In genomic region chr16:3086596-3087242, GRCh38 we compare ENCODE assay signal across 10 cellular contexts. TPM values are rescaled to one million over a fixed set of nuclear protein-coding genes. Genes with fewer than 3 reads are reported as not detected.
DNase-seq lines count a peak whose midpoint lies in the region; ATAC-seq, FAIRE-seq and TF ChIP-seq lines count a peak whose summit lies in the region.
"Had no signal": no experiment of that assay in that cellular context is flagged by ENCODE, and none has a peak within 500 bp of the region (broad histone marks: within the 10 kb centered on the region; RNA-seq: fewer than 3 reads in every experiment).

No MANE protein-coding gene starts in this region.

- H2AFZ ChIP-seq in GM12878 (ENCODE audit: control insufficient read depth, low read depth, low read length), result peak overlapping the region; percentile 33; the same call in 1 of the 2 replicates

- WGBS in GM12878 (ENCODE audit: insufficient coverage, insufficient replicate concordance, low lambda C conversion rate, missing lambda C conversion rate), result 55% methylated on average over 10 of the region's 14 CpGs
- WGBS in lung, 2 donors, result 37 to 56% methylated on average over 14 of the region's 14 CpGs
- 76% methylated on average over 13 of the region's 14 CpGs; no CpG with 5 or more reads in 1 of the 2 donors for WGBS in transverse colon (ENCODE audit: low coverage in 1 of 2), 2 donors

- CTCF ChIA-PET in GM12878 (lab: Yijun Ruan, JAX), result interaction anchor here (0.9 to 21.2 kb wide), 6 partner anchors 10 to 55 kb away, joined by 3 to 396 read pairs (median 6); partner anchors contain the start of gene IL32

- TF ChIP-seq CTCF in GM12878 (IDR thresholded peaks at IDR 0.05 in 2 of 3, conservative IDR thresholded peaks at IDR 0.05 in 1 of 3; ENCODE audit: control insufficient read depth in 2 of 3, extremely low read depth in 1 of 3, insufficient read depth in 1 of 3, low read depth in 3 of 3, low read length in 3 of 3), result no peak
- no peak for TF ChIP-seq CTCF in lung (IDR thresholded peaks at IDR 0.05; ENCODE audit: control extremely low read depth, extremely low read depth)
- no peak for TF ChIP-seq CTCF in transverse colon (IDR thresholded peaks at IDR 0.05)

- no peaks in the 10 kb centered on the region for H3K79me2 ChIP-seq in GM12878 (ENCODE audit: control insufficient read depth, insufficient read depth, low read length)

- no peaks in the 10 kb centered on the region for H3K9me3 ChIP-seq in GM12878 (replicated peaks; ENCODE audit: control insufficient read depth, insufficient read depth, low read length)
- no peaks in the 10 kb centered on the region for H3K9me3 ChIP-seq in lung (ENCODE audit: control insufficient read depth in 2 of 2, insufficient read depth in 1 of 2, low read length in 1 of 2)
- H3K9me3 ChIP-seq in transverse colon, result no peaks in the 10 kb centered on the region

- H3K36me3 ChIP-seq in GM12878 (ENCODE audit: control insufficient read depth in 2 of 2, insufficient read depth in 2 of 2, low read length in 1 of 2) (no peaks in the 10 kb centered on the region), lung (ENCODE audit: control insufficient read depth in 2 of 2, insufficient read depth in 2 of 2, low read length in 2 of 2) (no peaks in the 10 kb centered on the region), transverse colon (no peaks in the 10 kb centered on the region)

- no peak overlapping the region for H3K27ac ChIP-seq in GM12878 (ENCODE audit: control insufficient read depth, insufficient read depth)
- H3K27ac ChIP-seq in lung (ENCODE audit: low read depth in 1 of 2, low read length in 1 of 2), result peak overlapping the region; percentile 67 to 83
- peak overlapping the region; percentile 16 to 34 (median 22) for H3K27ac ChIP-seq in transverse colon

- no TSS peak for BruUV-seq in GM12878 (replicated peaks; lab: Mats Ljungman, UMichigan)

- TF ChIP-seq EP300 in GM12878 (IDR thresholded peaks at IDR 0.05; ENCODE audit: borderline replicate concordance in 1 of 2, control insufficient read depth in 1 of 2, low read depth in 2 of 2, low read length in 2 of 2), result no peak
- no peak for TF ChIP-seq EP300 in transverse colon (IDR thresholded peaks at IDR 0.05; ENCODE audit: low read depth)

- no peak for TF ChIP-seq RAD21 in GM12878 (IDR thresholded peaks at IDR 0.05; ENCODE audit: insufficient read depth, low read depth, low read length)

- TF ChIP-seq POLR2A in GM12878 (IDR thresholded peaks at IDR 0.05; ENCODE audit: low read depth, low read length) (no peak), transverse colon (IDR thresholded peaks at IDR 0.05) (no peak)

- intact Hi-C loops in GM12878 (cut with micrococcal nuclease; ENCODE audit: unreplicated experiment) (no loop called here), transverse colon (cut with DNase I; ENCODE audit: low total_unique reads) (no loop called here)

- H3K4me2 ChIP-seq in GM12878 (ENCODE audit: control insufficient read depth, insufficient read depth), result no peak overlapping the region

- POLR2A ChIA-PET in GM12878 (lab: Charles Lee), result interaction anchor here (1.0 kb wide), 1 partner anchor 12 kb away, joined by 3 read pairs; no protein-coding TSS in a partner anchor

- in situ Hi-C loops in GM12878 (cut with MboI) (no loop called here), transverse colon (cut with MboI; ENCODE audit: low pct_ligation_motif_present in 1 of 4, low pct_unique_long_range_greater_than_20kb in 1 of 4, low sequenced_read_pairs in 3 of 4) (no loop called here)

- H3K9ac ChIP-seq in GM12878 (ENCODE audit: control insufficient read depth, insufficient read depth, low read length), result 0 out of 2 replicates have a peak overlapping the region, but pooled peaks have one; percentile 34

- H3K4me1 ChIP-seq in GM12878 (ENCODE audit: control insufficient read depth, insufficient read depth, low read length), result no peaks in the 10 kb centered on the region
- H3K4me1 ChIP-seq in lung (ENCODE audit: control insufficient read depth in 2 of 2, insufficient read depth in 2 of 2, low read length in 2 of 2), result peaks cover 0 to 17% of the 10 kb centered on the region in 2 donors
- H3K4me1 ChIP-seq in transverse colon, result peaks cover 0 to 7% (median 0%) of the 10 kb centered on the region in 4 donors

- RAD21 ChIA-PET in GM12878 (lab: Charles Lee; ENCODE audit: unreplicated experiment), result interaction anchor here (1.3 to 1.5 kb wide), 2 partner anchors 23 to 43 kb away, joined by 3 read pairs; no protein-coding TSS in a partner anchor

- SMC1A ChIA-PET in GM12878 (lab: Charles Lee; ENCODE audit: uncharacterized antibody, unreplicated experiment), result interaction anchor here (1.0 to 1.5 kb wide), 2 partner anchors 9 to 22 kb away, joined by 4 read pairs; partner anchors contain the start of gene IL32

- no peak for FAIRE-seq in GM12878 (lab: Jason Lieb, UNC)

- no peaks in the 10 kb centered on the region for H4K20me1 ChIP-seq in GM12878 (ENCODE audit: control insufficient read depth, insufficient read depth)

- no peak overlapping the region for H3K4me3 ChIP-seq in GM12878
- peak overlapping the region; percentile 21 for H3K4me3 ChIP-seq in lung
- H3K4me3 ChIP-seq in transverse colon, result peak overlapping the region in 2 of 4 donors; percentile 11 to 27

- peak; percentile 61 for ATAC-seq in GM12878
- ATAC-seq in lung (ENCODE audit: insufficient read depth, low FRiP score), result peak; percentile 48
- no peak for ATAC-seq in HG03521 (IDR thresholded peaks at IDR 0.05; ENCODE audit: unreplicated experiment)

- DNase-seq in activated naive CD4-positive, alpha-beta T cell treated with anti-CD3 and anti-CD28 coated beads, Interleukin-2, amount 50 U/mL, for 16 hours, result peak; percentile 40
- no peak for DNase-seq in activated naive CD4-positive, alpha-beta T cell treated with Interleukin-2 at 50 U/mL for 16 hours
- DNase-seq in GM12878 (ENCODE audit: low read depth, low spot score) (no peak), lung (ENCODE audit: low spot score) (no peak), transverse colon (no peak), SIG-M5 treated with dmso at 0.1 percent for 504 hours (lab: John Stamatoyannopoulos, UW; ENCODE audit: unreplicated experiment) (no peak), AG20443 (ENCODE audit: low spot score) (no peak)
- DNase-seq: activated B cell treated with CpG ODN at 0.5 μM for 24 hours, NCI-H524 had no signal

- H3K27me3 ChIP-seq in GM12878 (replicated peaks in 1 of 2; ENCODE audit: control insufficient read depth in 2 of 2, insufficient read depth in 2 of 2, low read length in 1 of 2), result no peaks in the 10 kb centered on the region
- H3K27me3 ChIP-seq in lung (ENCODE audit: control insufficient read depth, insufficient read depth), result no peaks in the 10 kb centered on the region
- H3K27me3 ChIP-seq in transverse colon, result peaks cover 1% of the 10 kb centered on the region

RNA-seq across cellular contexts. Expression of gene ZSCAN10, which starts 12.4 kb away (rescaled TPM):
- 0.22 TPM in 1 of 2 replicates, not detected in the other for total RNA-seq in GM12878 (2013; cell fraction: nucleolus; rRNA removed)
- 0.06 TPM in 1 of 2 replicates, not detected in the other for total RNA-seq in GM12878 (2014; rRNA removed)
- not detected in 2 replicates for total RNA-seq in GM12878 (2014; rRNA removed; fragmentation: Illumina TruSeq; extraction: Trizol)
- not detected in 2 replicates for total RNA-seq in GM12878 (2021)
- not detected for polyA plus RNA-seq in GM12878 (2011; ENCODE audit: low read depth)
- polyA plus RNA-seq in GM12878 (2011; rRNA removed), result not detected in 2 replicates
- polyA plus RNA-seq in GM12878 (2011; cell fraction: cytosol; rRNA removed), result 0.01 and 0.05 TPM in 2 replicates
- 0.07 and 0.15 TPM in 2 replicates for polyA plus RNA-seq in GM12878 (2011; cell fraction: nucleus; rRNA removed)
- 0.06 TPM in 1 of 2 replicates, not detected in the other for polyA plus RNA-seq in GM12878 (2012)
- polyA plus RNA-seq in GM12878 (2014; fragmentation: Illumina TruSeq; extraction: Trizol), result not detected in 2 replicates
- polyA plus RNA-seq in GM12878 (2014; fragmentation: Nextera tagmentation; extraction: Ambion mirVana), result not detected
- 0.06 TPM in 1 of 2 replicates, not detected in the other for polyA plus RNA-seq in GM12878 (2014; rRNA removed)
- polyA plus RNA-seq in GM12878 (2016; fragmentation: Nextera tagmentation; extraction: Ambion mirVana), result under 1 TPM in 1 of 2 experiments, not detected in 1; 0.33 TPM
- not detected in 2 replicates for polyA minus RNA-seq in GM12878 (2011; rRNA and poly(A)+ RNA removed)
- polyA minus RNA-seq in GM12878 (2011; cell fraction: cytosol; rRNA and poly(A)+ RNA removed), result not detected in 2 replicates
- not detected in 2 replicates for polyA minus RNA-seq in GM12878 (2011; cell fraction: nucleus; rRNA and poly(A)+ RNA removed)
- under 1 TPM in 1 of 2 donors, not detected in 1; 0.21 TPM for total RNA-seq in lung
- under 1 TPM in 1 of 2 donors, not detected in 1; 0.02 TPM for polyA plus RNA-seq in lung
- not detected for total RNA-seq in transverse colon
- total RNA-seq: activated B cell treated with CpG ODN at 0.5 μM for 24 hours had no signal

RNA-seq across cellular contexts. Expression of gene IL32, which starts 21.3 kb away (rescaled TPM):
- total RNA-seq in GM12878 (2013; cell fraction: nucleolus; rRNA removed), result 76.5 and 84.9 TPM in 2 replicates
- total RNA-seq in GM12878 (2014; rRNA removed), result 61.5 and 70.0 TPM in 2 replicates
- total RNA-seq in GM12878 (2014; rRNA removed; fragmentation: Illumina TruSeq; extraction: Trizol), result 25.8 and 27.0 TPM in 2 replicates
- 69.5 and 72.6 TPM in 2 replicates for total RNA-seq in GM12878 (2021)
- 89.9 TPM for polyA plus RNA-seq in GM12878 (2011; ENCODE audit: low read depth)
- 92.5 and 122 TPM in 2 replicates for polyA plus RNA-seq in GM12878 (2011; rRNA removed)
- polyA plus RNA-seq in GM12878 (2011; cell fraction: cytosol; rRNA removed), result 206 and 287 TPM in 2 replicates
- 208 and 325 TPM in 2 replicates for polyA plus RNA-seq in GM12878 (2011; cell fraction: nucleus; rRNA removed)
- 178 and 191 TPM in 2 replicates for polyA plus RNA-seq in GM12878 (2012)
- polyA plus RNA-seq in GM12878 (2014; fragmentation: Illumina TruSeq; extraction: Trizol), result 30.5 and 54.4 TPM in 2 replicates
- 10 to 100 TPM; 44.8 to 49.3 TPM for polyA plus RNA-seq in GM12878 (2014; fragmentation: Nextera tagmentation; extraction: Ambion mirVana)
- 74.1 and 82.0 TPM in 2 replicates for polyA plus RNA-seq in GM12878 (2014; rRNA removed)
- polyA plus RNA-seq in GM12878 (2016; fragmentation: Nextera tagmentation; extraction: Ambion mirVana), result 10 to 100 TPM; 51.1 to 57.2 TPM
- polyA minus RNA-seq in GM12878 (2011; rRNA and poly(A)+ RNA removed), result 37.9 and 97.9 TPM in 2 replicates
- polyA minus RNA-seq in GM12878 (2011; cell fraction: cytosol; rRNA and poly(A)+ RNA removed), result 52.2 and 53.5 TPM in 2 replicates
- polyA minus RNA-seq in GM12878 (2011; cell fraction: nucleus; rRNA and poly(A)+ RNA removed), result 55.2 and 62.4 TPM in 2 replicates
- total RNA-seq in lung, result 100 to 1,000 TPM in 1 of 2 donors, 10 to 100 TPM in 1; 83.7 to 153 TPM
- 100 to 1,000 TPM; 247 to 275 TPM for polyA plus RNA-seq in lung
- 100 to 1,000 TPM in 3 of 4 donors, 10 to 100 TPM in 1; 21.9 to 720 (median 492) TPM for total RNA-seq in transverse colon

RNA-seq across cellular contexts. Expression of gene ZNF205, which starts 25.7 kb away (rescaled TPM):
- total RNA-seq in GM12878 (2013; cell fraction: nucleolus; rRNA removed), result 3.2 and 4.8 TPM in 2 replicates
- total RNA-seq in GM12878 (2014; rRNA removed), result 0.71 and 0.90 TPM in 2 replicates
- total RNA-seq in GM12878 (2014; rRNA removed; fragmentation: Illumina TruSeq; extraction: Trizol), result 0.32 and 0.63 TPM in 2 replicates
- 1.2 and 1.5 TPM in 2 replicates for total RNA-seq in GM12878 (2021)
- 0.38 TPM for polyA plus RNA-seq in GM12878 (2011; ENCODE audit: low read depth)
- polyA plus RNA-seq in GM12878 (2011; rRNA removed), result 0.29 and 0.67 TPM in 2 replicates
- 1.1 and 1.9 TPM in 2 replicates for polyA plus RNA-seq in GM12878 (2011; cell fraction: cytosol; rRNA removed)
- 2.0 and 2.8 TPM in 2 replicates for polyA plus RNA-seq in GM12878 (2011; cell fraction: nucleus; rRNA removed)
- 1.8 TPM in 2 replicates for polyA plus RNA-seq in GM12878 (2012)
- polyA plus RNA-seq in GM12878 (2014; fragmentation: Illumina TruSeq; extraction: Trizol), result 0.26 TPM in 1 of 2 replicates, not detected in the other
- not detected for polyA plus RNA-seq in GM12878 (2014; fragmentation: Nextera tagmentation; extraction: Ambion mirVana)
- polyA plus RNA-seq in GM12878 (2014; rRNA removed), result 0.95 and 1.00 TPM in 2 replicates
- 1 to 10 TPM in 1 of 2 experiments, under 1 TPM in 1; 0.58 to 1.1 TPM for polyA plus RNA-seq in GM12878 (2016; fragmentation: Nextera tagmentation; extraction: Ambion mirVana)
- polyA minus RNA-seq in GM12878 (2011; rRNA and poly(A)+ RNA removed), result 0.51 and 1.5 TPM in 2 replicates
- polyA minus RNA-seq in GM12878 (2011; cell fraction: cytosol; rRNA and poly(A)+ RNA removed), result 0.53 and 1.0 TPM in 2 replicates
- polyA minus RNA-seq in GM12878 (2011; cell fraction: nucleus; rRNA and poly(A)+ RNA removed), result 0.57 and 0.73 TPM in 2 replicates
- 10 to 100 TPM in 1 of 2 donors, 1 to 10 TPM in 1; 9.8 to 12.7 TPM for total RNA-seq in lung
- 10 to 100 TPM; 10.2 to 33.0 TPM for polyA plus RNA-seq in lung
- 10 to 100 TPM in 3 of 4 donors, 1 to 10 TPM in 1; 5.2 to 16.3 (median 15.5) TPM for total RNA-seq in transverse colon
- total RNA-seq: activated B cell treated with CpG ODN at 0.5 μM for 24 hours had no signal

RNA-seq across cellular contexts. Expression of gene MMP25, which starts 40.4 kb away (rescaled TPM):
- 0.19 and 0.24 TPM in 2 replicates for total RNA-seq in GM12878 (2013; cell fraction: nucleolus; rRNA removed)
- total RNA-seq in GM12878 (2014; rRNA removed), result 0.11 and 0.33 TPM in 2 replicates
- total RNA-seq in GM12878 (2014; rRNA removed; fragmentation: Illumina TruSeq; extraction: Trizol), result 0.18 and 0.31 TPM in 2 replicates
- total RNA-seq in GM12878 (2021), result 0.31 and 0.35 TPM in 2 replicates
- polyA plus RNA-seq in GM12878 (2011; ENCODE audit: low read depth), result not detected
- polyA plus RNA-seq in GM12878 (2011; rRNA removed), result 0.01 and 0.03 TPM in 2 replicates
- polyA plus RNA-seq in GM12878 (2011; cell fraction: cytosol; rRNA removed), result 0.01 and 0.05 TPM in 2 replicates
- polyA plus RNA-seq in GM12878 (2011; cell fraction: nucleus; rRNA removed), result 0.42 and 0.53 TPM in 2 replicates
- polyA plus RNA-seq in GM12878 (2012), result 0.83 and 1.1 TPM in 2 replicates
- 0.06 TPM in 1 of 2 replicates, not detected in the other for polyA plus RNA-seq in GM12878 (2014; fragmentation: Illumina TruSeq; extraction: Trizol)
- polyA plus RNA-seq in GM12878 (2014; fragmentation: Nextera tagmentation; extraction: Ambion mirVana), result under 1 TPM in 1 of 2 experiments, not detected in 1; 0.04 TPM
- 0.35 and 0.39 TPM in 2 replicates for polyA plus RNA-seq in GM12878 (2014; rRNA removed)
- under 1 TPM; 0.13 to 0.36 TPM for polyA plus RNA-seq in GM12878 (2016; fragmentation: Nextera tagmentation; extraction: Ambion mirVana)
- polyA minus RNA-seq in GM12878 (2011; rRNA and poly(A)+ RNA removed), result 0.07 and 0.67 TPM in 2 replicates
- 0.27 TPM in 1 of 2 replicates, not detected in the other for polyA minus RNA-seq in GM12878 (2011; cell fraction: cytosol; rRNA and poly(A)+ RNA removed)
- polyA minus RNA-seq in GM12878 (2011; cell fraction: nucleus; rRNA and poly(A)+ RNA removed), result 0.60 and 0.67 TPM in 2 replicates
- total RNA-seq in lung, result 10 to 100 TPM in 1 of 2 donors, 1 to 10 TPM in 1; 4.2 to 34.9 TPM
- polyA plus RNA-seq in lung, result 10 to 100 TPM in 1 of 2 donors, 1 to 10 TPM in 1; 6.2 to 94.4 TPM
- 1 to 10 TPM in 3 of 4 donors, not detected in 1; 1.6 to 9.4 (median 1.8) TPM for total RNA-seq in transverse colon

RNA-seq across cellular contexts. Expression of gene ZNF213, which starts 48.1 kb away (rescaled TPM):
- total RNA-seq in GM12878 (2013; cell fraction: nucleolus; rRNA removed), result 2.7 and 6.1 TPM in 2 replicates
- total RNA-seq in GM12878 (2014; rRNA removed), result 1.1 TPM in 2 replicates
- total RNA-seq in GM12878 (2014; rRNA removed; fragmentation: Illumina TruSeq; extraction: Trizol), result 0.83 and 1.2 TPM in 2 replicates
- total RNA-seq in GM12878 (2021), result 7.2 and 9.4 TPM in 2 replicates
- polyA plus RNA-seq in GM12878 (2011; ENCODE audit: low read depth), result 2.1 TPM
- 0.13 and 0.53 TPM in 2 replicates for polyA plus RNA-seq in GM12878 (2011; rRNA removed)
- polyA plus RNA-seq in GM12878 (2011; cell fraction: cytosol; rRNA removed), result 0.73 and 1.0 TPM in 2 replicates
- polyA plus RNA-seq in GM12878 (2011; cell fraction: nucleus; rRNA removed), result 2.0 and 3.8 TPM in 2 replicates
- 4.8 and 5.3 TPM in 2 replicates for polyA plus RNA-seq in GM12878 (2012)
- polyA plus RNA-seq in GM12878 (2014; fragmentation: Illumina TruSeq; extraction: Trizol), result 0.22 and 0.91 TPM in 2 replicates
- polyA plus RNA-seq in GM12878 (2014; fragmentation: Nextera tagmentation; extraction: Ambion mirVana), result under 1 TPM; 0.55 to 0.58 TPM
- polyA plus RNA-seq in GM12878 (2014; rRNA removed), result 3.1 and 3.2 TPM in 2 replicates
- 1 to 10 TPM; 3.4 to 4.8 TPM for polyA plus RNA-seq in GM12878 (2016; fragmentation: Nextera tagmentation; extraction: Ambion mirVana)
- 0.88 and 1.6 TPM in 2 replicates for polyA minus RNA-seq in GM12878 (2011; rRNA and poly(A)+ RNA removed)
- 1.2 and 1.9 TPM in 2 replicates for polyA minus RNA-seq in GM12878 (2011; cell fraction: cytosol; rRNA and poly(A)+ RNA removed)
- polyA minus RNA-seq in GM12878 (2011; cell fraction: nucleus; rRNA and poly(A)+ RNA removed), result 1.1 and 2.1 TPM in 2 replicates
- total RNA-seq in lung, result 10 to 100 TPM; 12.8 to 13.1 TPM
- 10 to 100 TPM in 1 of 2 donors, 1 to 10 TPM in 1; 7.8 to 10.3 TPM for polyA plus RNA-seq in lung
- 10 to 100 TPM; 12.1 to 64.3 (median 16.1) TPM for total RNA-seq in transverse colon
